ENCODE assay signal across 1 cellular context in the genomic region with DNA sequence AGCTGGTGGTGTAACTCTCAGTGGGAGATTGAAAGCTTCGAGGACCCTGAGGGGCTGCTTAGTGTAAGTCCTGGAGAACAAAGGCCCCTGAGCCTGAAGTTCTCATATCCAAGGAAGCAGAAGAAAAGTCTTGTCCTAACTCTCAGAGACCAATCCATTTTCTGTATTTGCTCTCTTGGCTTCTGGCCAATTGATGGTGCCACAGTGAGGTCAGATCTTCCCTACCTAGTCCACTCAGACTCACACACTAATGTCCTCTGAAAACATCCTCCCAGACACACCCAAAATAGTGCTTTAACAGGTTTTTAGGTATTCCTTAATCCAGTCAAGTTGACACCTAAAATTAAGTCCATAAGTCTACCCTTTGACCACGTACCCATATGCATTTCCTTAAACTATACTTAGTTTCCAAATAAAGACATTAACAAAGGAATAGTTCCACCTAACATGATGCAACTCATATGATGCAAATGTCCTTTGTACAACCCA.
TF ChIP-seq lines count a peak whose summit lies in the region.

No MANE protein-coding gene starts in this region.

TF ChIP-seq in GM12878, 131 proteins besides CTCF, POLR2A, EP300 and RAD21 (continued from another document):
- TF ChIP-seq, protein P1, sequence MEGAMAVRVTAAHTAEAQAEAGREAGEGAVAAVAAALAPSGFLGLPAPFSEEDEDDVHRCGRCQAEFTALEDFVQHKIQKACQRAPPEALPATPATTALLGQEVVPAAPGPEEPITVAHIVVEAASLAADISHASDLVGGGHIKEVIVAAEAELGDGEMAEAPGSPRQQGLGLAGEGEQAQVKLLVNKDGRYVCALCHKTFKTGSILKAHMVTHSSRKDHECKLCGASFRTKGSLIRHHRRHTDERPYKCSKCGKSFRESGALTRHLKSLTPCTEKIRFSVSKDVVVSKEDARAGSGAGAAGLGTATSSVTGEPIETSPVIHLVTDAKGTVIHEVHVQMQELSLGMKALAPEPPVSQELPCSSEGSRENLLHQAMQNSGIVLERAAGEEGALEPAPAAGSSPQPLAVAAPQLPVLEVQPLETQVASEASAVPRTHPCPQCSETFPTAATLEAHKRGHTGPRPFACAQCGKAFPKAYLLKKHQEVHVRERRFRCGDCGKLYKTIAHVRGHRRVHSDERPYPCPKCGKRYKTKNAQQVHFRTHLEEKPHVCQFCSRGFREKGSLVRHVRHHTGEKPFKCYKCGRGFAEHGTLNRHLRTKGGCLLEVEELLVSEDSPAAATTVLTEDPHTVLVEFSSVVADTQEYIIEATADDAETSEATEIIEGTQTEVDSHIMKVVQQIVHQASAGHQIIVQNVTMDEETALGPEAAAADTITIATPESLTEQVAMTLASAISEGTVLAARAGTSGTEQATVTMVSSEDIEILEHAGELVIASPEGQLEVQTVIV (IDR thresholded peaks at IDR 0.05; ENCODE audit: borderline replicate concordance, partially characterized antibody): no peak
- TF ChIP-seq, protein P2, sequence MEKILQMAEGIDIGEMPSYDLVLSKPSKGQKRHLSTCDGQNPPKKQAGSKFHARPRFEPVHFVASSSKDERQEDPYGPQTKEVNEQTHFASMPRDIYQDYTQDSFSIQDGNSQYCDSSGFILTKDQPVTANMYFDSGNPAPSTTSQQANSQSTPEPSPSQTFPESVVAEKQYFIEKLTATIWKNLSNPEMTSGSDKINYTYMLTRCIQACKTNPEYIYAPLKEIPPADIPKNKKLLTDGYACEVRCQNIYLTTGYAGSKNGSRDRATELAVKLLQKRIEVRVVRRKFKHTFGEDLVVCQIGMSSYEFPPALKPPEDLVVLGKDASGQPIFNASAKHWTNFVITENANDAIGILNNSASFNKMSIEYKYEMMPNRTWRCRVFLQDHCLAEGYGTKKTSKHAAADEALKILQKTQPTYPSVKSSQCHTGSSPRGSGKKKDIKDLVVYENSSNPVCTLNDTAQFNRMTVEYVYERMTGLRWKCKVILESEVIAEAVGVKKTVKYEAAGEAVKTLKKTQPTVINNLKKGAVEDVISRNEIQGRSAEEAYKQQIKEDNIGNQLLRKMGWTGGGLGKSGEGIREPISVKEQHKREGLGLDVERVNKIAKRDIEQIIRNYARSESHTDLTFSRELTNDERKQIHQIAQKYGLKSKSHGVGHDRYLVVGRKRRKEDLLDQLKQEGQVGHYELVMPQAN (conservative IDR thresholded peaks at IDR 0.05): no peak
TF ChIP-seq in GM12878: peak in this region for 0.
